10 cellular contexts compared by ENCODE assay signal in the genomic region with DNA sequence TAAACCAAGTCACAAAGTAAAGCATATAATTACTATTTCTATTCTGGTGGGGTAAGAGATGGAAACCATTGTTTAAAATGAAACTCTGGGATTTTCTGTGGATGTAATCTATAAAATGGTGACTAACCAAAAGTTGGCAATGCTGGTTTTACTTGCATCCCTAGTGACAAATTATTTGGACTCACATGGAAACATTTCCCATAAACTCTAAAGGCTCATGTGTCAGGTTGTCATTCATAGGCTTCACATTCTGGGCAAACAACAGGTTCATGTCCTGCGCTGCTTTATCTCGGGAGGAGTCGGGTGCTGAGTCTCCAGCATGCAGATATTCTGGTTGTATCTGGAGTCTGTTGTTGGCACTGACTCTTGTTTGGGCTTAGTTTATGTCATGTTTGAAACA.
"Had no signal": no experiment of that assay in that cellular context is flagged by ENCODE, and none has a peak within 500 bp of the region (broad histone marks: within the 10 kb centered on the region; RNA-seq: fewer than 3 reads in every experiment).

No MANE protein-coding gene starts in this region.

- H3K27ac Mint-ChIP-seq: GM23338, HFFc6 had no signal

- H3K4me3 ChIP-seq: GM23248, GM23338, HAP-1 had no signal

- H3K9me3 Mint-ChIP-seq: GM23338, HFFc6 had no signal

- FAIRE-seq: H1 had no signal

- H3K4me3 Mint-ChIP-seq: GM23338, H9, HFFc6 had no signal

- H3K9ac ChIP-seq: GM23248 had no signal

- H3K27ac ChIP-seq: GM23248 had no signal

- H3K9me3 ChIP-seq: HAP-1 had no signal

- ATAC-seq: GM23338, HCT116 had no signal

- H3K36me3 ChIP-seq: HAP-1 had no signal

- DNase-seq: GM23248, GOT3, H7, H9, HCEC 1CT, HFFc6 had no signal

- H3K4me2 ChIP-seq: GM23338 had no signal

- H2AFZ ChIP-seq: GM23248, GM23338 had no signal
